10 cellular contexts compared by ENCODE assay signal in the genomic region with DNA sequence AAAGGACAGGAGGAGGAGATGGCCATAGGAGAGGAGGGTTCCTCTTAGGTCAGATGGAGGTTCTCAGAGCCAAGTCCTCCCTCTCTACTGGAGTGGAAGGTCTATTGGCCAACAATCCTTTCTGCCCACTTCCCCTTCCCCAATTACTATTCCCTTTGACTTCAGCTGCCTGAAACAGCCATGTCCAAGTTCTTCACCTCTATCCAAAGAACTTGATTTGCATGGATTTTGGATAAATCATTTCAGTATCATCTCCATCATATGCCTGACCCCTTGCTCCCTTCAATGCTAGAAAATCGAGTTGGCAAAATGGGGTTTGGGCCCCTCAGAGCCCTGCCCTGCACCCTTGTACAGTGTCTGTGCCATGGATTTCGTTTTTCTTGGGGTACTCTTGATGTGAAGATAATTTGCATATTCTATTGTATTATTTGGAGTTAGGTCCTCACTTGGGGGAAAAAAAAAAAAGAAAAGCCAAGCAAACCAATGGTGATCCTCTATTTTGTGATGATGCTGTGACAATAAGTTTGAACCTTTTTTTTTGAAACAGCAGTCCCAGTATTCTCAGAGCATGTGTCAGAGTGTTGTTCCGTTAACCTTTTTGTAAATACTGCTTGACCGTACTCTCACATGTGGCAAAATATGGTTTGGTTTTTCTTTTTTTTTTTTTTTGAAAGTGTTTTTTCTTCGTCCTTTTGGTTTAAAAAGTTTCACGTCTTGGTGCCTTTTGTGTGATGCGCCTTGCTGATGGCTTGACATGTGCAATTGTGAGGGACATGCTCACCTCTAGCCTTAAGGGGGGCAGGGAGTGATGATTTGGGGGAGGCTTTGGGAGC. TPM values are rescaled to one million over a fixed set of nuclear protein-coding genes. Genes with fewer than 3 reads are reported as not detected.
DNase-seq lines count a peak whose midpoint lies in the region; ATAC-seq and TF ChIP-seq lines count a peak whose summit lies in the region.
"Had no signal": no experiment of that assay in that cellular context is flagged by ENCODE, and none has a peak within 500 bp of the region (broad histone marks: within the 10 kb centered on the region; RNA-seq: fewer than 3 reads in every experiment).

No MANE protein-coding gene starts in this region.

- ATAC-seq in activated CD8-positive, alpha-beta T cell treated with anti-CD3 and anti-CD28 coated beads for 36 hours = no peak
- ATAC-seq in activated CD8-positive, alpha-beta T cell treated with anti-CD3 and anti-CD28 coated beads, Interleukin-2, amount 10 ng/mL, durations not matched to agents 7 days and 5 days = no peak

- H3K9me3 Mint-ChIP-seq in activated CD8-positive, alpha-beta T cell treated with anti-CD3 and anti-CD28 coated beads for 36 hours = no peaks in the 10 kb centered on the region
- no peaks in the 10 kb centered on the region for H3K9me3 Mint-ChIP-seq in activated CD8-positive, alpha-beta T cell treated with anti-CD3 and anti-CD28 coated beads, Interleukin-2, amount 10 ng/mL, durations not matched to agents 7 days and 5 days (ENCODE audit: insufficient read depth)
- H3K9me3 Mint-ChIP-seq in activated CD4-positive, alpha-beta memory T cell treated with anti-CD3 and anti-CD28 coated beads for 36 hours = no peaks in the 10 kb centered on the region

- peak overlapping the region; percentile 82 for H3K4me3 Mint-ChIP-seq in activated CD8-positive, alpha-beta T cell treated with anti-CD3 and anti-CD28 coated beads for 36 hours
- H3K4me3 Mint-ChIP-seq in activated CD8-positive, alpha-beta T cell treated with anti-CD3 and anti-CD28 coated beads, Interleukin-2, amount 10 ng/mL, durations not matched to agents 7 days and 5 days = no peak overlapping the region
- peak overlapping the region; percentile 83 for H3K4me3 Mint-ChIP-seq in activated CD4-positive, alpha-beta memory T cell treated with anti-CD3 and anti-CD28 coated beads for 36 hours

- peak overlapping the region; percentile 25 to 55 for H3K9ac ChIP-seq in stomach smooth muscle (ENCODE audit: low read length in 2 of 2)

- peak overlapping the region; percentile 24 for H3K27ac ChIP-seq in stomach smooth muscle (ENCODE audit: low read length)

- no peaks in the 10 kb centered on the region for H3K27me3 Mint-ChIP-seq in activated CD8-positive, alpha-beta T cell treated with anti-CD3 and anti-CD28 coated beads for 36 hours
- peaks cover 26% of the 10 kb centered on the region for H3K27me3 Mint-ChIP-seq in activated CD8-positive, alpha-beta T cell treated with anti-CD3 and anti-CD28 coated beads, Interleukin-2, amount 10 ng/mL, durations not matched to agents 7 days and 5 days (ENCODE audit: low read depth)
- H3K27me3 Mint-ChIP-seq in activated CD4-positive, alpha-beta memory T cell treated with anti-CD3 and anti-CD28 coated beads for 36 hours = no peaks in the 10 kb centered on the region

- peaks cover 33% of the 10 kb centered on the region for H3K4me1 ChIP-seq in stomach smooth muscle (ENCODE audit: control insufficient read depth, insufficient read depth, low read length)

- TF ChIP-seq CTCF in activated CD8-positive, alpha-beta T cell treated with anti-CD3 and anti-CD28 coated beads for 36 hours (IDR thresholded peaks at IDR 0.05) = no peak

- H3K27ac Mint-ChIP-seq in activated CD8-positive, alpha-beta T cell treated with anti-CD3 and anti-CD28 coated beads for 36 hours = no peak overlapping the region
- no peak overlapping the region for H3K27ac Mint-ChIP-seq in activated CD8-positive, alpha-beta T cell treated with anti-CD3 and anti-CD28 coated beads, Interleukin-2, amount 10 ng/mL, durations not matched to agents 7 days and 5 days
- peak overlapping the region; percentile 70 for H3K27ac Mint-ChIP-seq in activated CD4-positive, alpha-beta memory T cell treated with anti-CD3 and anti-CD28 coated beads for 36 hours

- CTCF ChIA-PET in activated CD8-positive, alpha-beta T cell treated with anti-CD3 and anti-CD28 coated beads for 36 hours (lab: Charles Lee) = no interaction called here
- CTCF ChIA-PET in activated CD8-positive, alpha-beta T cell treated with anti-CD3 and anti-CD28 coated beads, Interleukin-2, amount 10 ng/mL, durations not matched to agents 7 days and 5 days (lab: Charles Lee) = interaction anchor here (1.3 kb wide), 1 partner anchor 35 kb away, joined by 3 read pairs; no protein-coding TSS in a partner anchor
- CTCF ChIA-PET in activated CD4-positive, alpha-beta memory T cell treated with anti-CD3 and anti-CD28 coated beads for 36 hours (lab: Charles Lee) = interaction anchor here (2.1 kb wide), 1 partner anchor 19 kb away, joined by 5 read pairs; no protein-coding TSS in a partner anchor

- H3K4me1 Mint-ChIP-seq in activated CD8-positive, alpha-beta T cell treated with anti-CD3 and anti-CD28 coated beads for 36 hours (ENCODE audit: low read depth) = peaks cover 23% of the 10 kb centered on the region
- peaks cover 21% of the 10 kb centered on the region for H3K4me1 Mint-ChIP-seq in activated CD8-positive, alpha-beta T cell treated with anti-CD3 and anti-CD28 coated beads, Interleukin-2, amount 10 ng/mL, durations not matched to agents 7 days and 5 days (ENCODE audit: low read depth)
- peaks cover 23% of the 10 kb centered on the region for H3K4me1 Mint-ChIP-seq in activated CD4-positive, alpha-beta memory T cell treated with anti-CD3 and anti-CD28 coated beads for 36 hours (ENCODE audit: low read depth)

- no peaks in the 10 kb centered on the region for H3K27me3 ChIP-seq in stomach smooth muscle (ENCODE audit: control insufficient read depth in 1 of 2, insufficient read depth in 2 of 2, low read length in 2 of 2)

- peak overlapping the region; percentile 41 to 91 for H3K4me3 ChIP-seq in stomach smooth muscle (ENCODE audit: low read length in 2 of 2)

- POLR2A ChIA-PET in activated CD8-positive, alpha-beta T cell treated with anti-CD3 and anti-CD28 coated beads for 36 hours (lab: Charles Lee) = interaction anchor here (0.5 to 1.3 kb wide), 5 partner anchors 9 to 188 kb away, joined by 3 read pairs; no protein-coding TSS in a partner anchor
- POLR2A ChIA-PET in activated CD8-positive, alpha-beta T cell treated with anti-CD3 and anti-CD28 coated beads, Interleukin-2, amount 10 ng/mL, durations not matched to agents 7 days and 5 days (lab: Charles Lee) = no interaction called here
- POLR2A ChIA-PET in activated CD4-positive, alpha-beta memory T cell treated with anti-CD3 and anti-CD28 coated beads for 36 hours (lab: Charles Lee) = no interaction called here

- H3K36me3 Mint-ChIP-seq in activated CD8-positive, alpha-beta T cell treated with anti-CD3 and anti-CD28 coated beads for 36 hours (ENCODE audit: low read depth) = peaks cover 28% of the 10 kb centered on the region
- H3K36me3 Mint-ChIP-seq in activated CD8-positive, alpha-beta T cell treated with anti-CD3 and anti-CD28 coated beads, Interleukin-2, amount 10 ng/mL, durations not matched to agents 7 days and 5 days (ENCODE audit: low read depth) = peaks cover 6% of the 10 kb centered on the region
- peaks cover 25% of the 10 kb centered on the region for H3K36me3 Mint-ChIP-seq in activated CD4-positive, alpha-beta memory T cell treated with anti-CD3 and anti-CD28 coated beads for 36 hours

- no peak for DNase-seq in activated CD8-positive, alpha-beta T cell treated with anti-CD3 and anti-CD28 coated beads for 36 hours
- DNase-seq in activated CD8-positive, alpha-beta T cell treated with anti-CD3 and anti-CD28 coated beads, Interleukin-2, amount 10 ng/mL, durations not matched to agents 7 days and 5 days = no peak
- no peak for DNase-seq in activated CD4-positive, alpha-beta memory T cell treated with anti-CD3 and anti-CD28 coated beads for 36 hours
- DNase-seq in glomerular visceral epithelial cell (ENCODE audit: extremely low spot score) (peak; percentile 57), GDM1 (lab: John Stamatoyannopoulos, UW) (no peak), NCI-H1092 (lab: John Stamatoyannopoulos, UW) (no peak)
- DNase-seq in stimulated activated CD4-positive, alpha-beta T cell treated with anti-CD3 and anti-CD28 coated beads, Interleukin-12 subunit alpha, Interleukin-12 subunit beta, amount 100 ng/mL, for 4 hours = no peak
- DNase-seq: DMS79 treated with DMSO at 0.1 percent for 48 hours; stimulated activated CD4-positive, alpha-beta T cell treated with anti-CD3 and anti-CD28 coated beads, Interleukin-2, amount 100 ng/mL, for 48 hours had no signal

- no peaks in the 10 kb centered on the region for H3K9me3 ChIP-seq in stomach smooth muscle (ENCODE audit: control insufficient read depth in 2 of 2, low read length in 2 of 2)

- H3K36me3 ChIP-seq in stomach smooth muscle (ENCODE audit: control insufficient read depth in 2 of 2, insufficient read depth in 2 of 2, low read length in 2 of 2) = peaks cover 0 to 14% of the 10 kb centered on the region in 2 donors

- intact Hi-C loops in activated CD8-positive, alpha-beta T cell treated with anti-CD3 and anti-CD28 coated beads for 36 hours (cut with micrococcal nuclease) = loop anchor here (5.0 kb wide), 1 partner anchor 34 kb away; no protein-coding TSS in a partner anchor
- intact Hi-C loops in activated CD4-positive, alpha-beta memory T cell treated with anti-CD3 and anti-CD28 coated beads for 36 hours (cut with micrococcal nuclease) = no loop called here

RNA-seq across cellular contexts. Expression of a gene that starts 3.1 kb away (rescaled TPM):
- total RNA-seq in activated CD8-positive, alpha-beta T cell treated with anti-CD3 and anti-CD28 coated beads for 36 hours = 10 to 100 TPM; 46.0 to 46.4 TPM
- 10 to 100 TPM in 1 of 2 experiments, 1 to 10 TPM in 1; 8.9 to 10.1 TPM for total RNA-seq in activated CD8-positive, alpha-beta T cell treated with anti-CD3 and anti-CD28 coated beads, Interleukin-2, amount 10 ng/mL, durations not matched to agents 7 days and 5 days
- total RNA-seq in activated CD4-positive, alpha-beta memory T cell treated with anti-CD3 and anti-CD28 coated beads for 36 hours = 10 to 100 TPM; 64.2 to 69.4 TPM

RNA-seq across cellular contexts. Expression of a gene that starts 29.5 kb away (rescaled TPM):
- 1 to 10 TPM; 2.9 to 3.1 TPM for total RNA-seq in activated CD8-positive, alpha-beta T cell treated with anti-CD3 and anti-CD28 coated beads for 36 hours
- total RNA-seq in activated CD8-positive, alpha-beta T cell treated with anti-CD3 and anti-CD28 coated beads, Interleukin-2, amount 10 ng/mL, durations not matched to agents 7 days and 5 days = 1 to 10 TPM in 1 of 2 experiments, under 1 TPM in 1; 0.68 to 1.1 TPM
- total RNA-seq in activated CD4-positive, alpha-beta memory T cell treated with anti-CD3 and anti-CD28 coated beads for 36 hours = 10 to 100 TPM in 1 of 2 experiments, 1 to 10 TPM in 1; 6.1 to 10.9 TPM

Comparison
In these comparisons a context has a peak if more than half of its experiments do, and no peak if none do; other contexts are left out.
1. RNA of a gene that starts 3.1 kb away (total RNA-seq): 64.2 to 69.4 TPM in activated CD4-positive, alpha-beta memory T cell treated with anti-CD3 and anti-CD28 coated beads for 36 hours and 46.0 to 46.4 TPM in activated CD8-positive, alpha-beta T cell treated with anti-CD3 and anti-CD28 coated beads for 36 hours; 8.9 to 10.1 TPM in activated CD8-positive, alpha-beta T cell treated with anti-CD3 and anti-CD28 coated beads, Interleukin-2, amount 10 ng/mL, durations not matched to agents 7 days and 5 days; every median in the first group is over 4 times any median in the second.